15 cellular contexts compared by ENCODE assay signal in the genomic region with DNA sequence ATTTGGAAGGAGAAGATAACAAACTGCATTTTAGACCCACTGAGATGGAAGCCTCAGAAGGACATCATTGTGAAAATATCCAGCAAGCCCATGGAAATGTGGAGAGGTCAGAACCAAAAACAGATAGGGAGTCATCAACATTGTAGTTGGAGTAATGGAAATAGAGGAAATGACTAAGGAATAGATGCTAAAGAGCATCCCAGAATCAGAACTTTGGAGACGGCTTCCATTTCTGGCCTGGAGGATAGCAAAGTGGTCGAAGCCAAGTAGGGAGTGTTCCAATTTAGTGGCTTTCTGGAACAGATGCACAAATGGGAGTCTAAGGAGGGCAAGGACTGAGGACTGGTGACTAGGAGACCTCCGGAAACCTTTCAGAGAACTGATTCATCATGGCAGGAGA. TPM values are rescaled to one million over a fixed set of nuclear protein-coding genes. Genes with fewer than 3 reads are reported as not detected.
"Had no signal": no experiment of that assay in that cellular context is flagged by ENCODE, and none has a peak within 500 bp of the region (broad histone marks: within the 10 kb centered on the region; RNA-seq: fewer than 3 reads in every experiment).

No MANE protein-coding gene starts in this region.

- DNase-seq: activated CD4-positive, alpha-beta T cell treated with anti-CD3 and anti-CD28 coated beads for 4 hours; activated CD8-positive, alpha-beta T cell treated with anti-CD3 and anti-CD28 coated beads for 36 hours; activated effector memory CD4-positive, alpha-beta T cell treated with Interleukin-2 at 50 U/mL for 16 hours; activated naive CD4-positive, alpha-beta T cell treated with anti-CD3 and anti-CD28 coated beads, Interleukin-2, amount 50 U/mL, for 16 hours; activated T-cell treated with anti-CD3 and anti-CD28 coated beads, Interleukin-2, amount 50 U/mL, for 4 hours; foreskin melanocyte; kidney glomerular epithelial cell; mesendoderm; small intestine; stimulated activated CD4-positive, alpha-beta T cell treated with anti-CD3 and anti-CD28 coated beads, Interleukin-4, amount 100 ng/mL, for 24 hours; stimulated activated naive CD4-positive, alpha-beta T cell; transverse colon had no signal

- H3K36me3 ChIP-seq: adrenal gland, esophagus muscularis mucosa, transverse colon had no signal

- H3K27me3 ChIP-seq: esophagus muscularis mucosa had no signal

- H3K4me3 ChIP-seq: adrenal gland, esophagus muscularis mucosa, transverse colon had no signal

- H3K27ac ChIP-seq: adrenal gland, esophagus muscularis mucosa, transverse colon had no signal

- ATAC-seq: activated CD8-positive, alpha-beta T cell treated with anti-CD3 and anti-CD28 coated beads for 36 hours; activated T-cell treated with anti-CD3 and anti-CD28 coated beads, Interleukin-2, amount 50 U/mL, for 4 hours; natural killer cell treated with Interleukin-12 subunit alpha and Interleukin-12 subunit beta and Interleukin-15 and Interleukin-18, amount 100 ng/mL, for 72 hours had no signal

- H3K9me3 ChIP-seq: adrenal gland, esophagus muscularis mucosa, transverse colon had no signal

RNA-seq across cellular contexts. Expression of a gene that starts 3.6 kb away (rescaled TPM):
- total RNA-seq: activated CD8-positive, alpha-beta T cell treated with anti-CD3 and anti-CD28 coated beads for 36 hours had no signal
